8 cellular contexts compared by ENCODE assay signal in the genomic region with DNA sequence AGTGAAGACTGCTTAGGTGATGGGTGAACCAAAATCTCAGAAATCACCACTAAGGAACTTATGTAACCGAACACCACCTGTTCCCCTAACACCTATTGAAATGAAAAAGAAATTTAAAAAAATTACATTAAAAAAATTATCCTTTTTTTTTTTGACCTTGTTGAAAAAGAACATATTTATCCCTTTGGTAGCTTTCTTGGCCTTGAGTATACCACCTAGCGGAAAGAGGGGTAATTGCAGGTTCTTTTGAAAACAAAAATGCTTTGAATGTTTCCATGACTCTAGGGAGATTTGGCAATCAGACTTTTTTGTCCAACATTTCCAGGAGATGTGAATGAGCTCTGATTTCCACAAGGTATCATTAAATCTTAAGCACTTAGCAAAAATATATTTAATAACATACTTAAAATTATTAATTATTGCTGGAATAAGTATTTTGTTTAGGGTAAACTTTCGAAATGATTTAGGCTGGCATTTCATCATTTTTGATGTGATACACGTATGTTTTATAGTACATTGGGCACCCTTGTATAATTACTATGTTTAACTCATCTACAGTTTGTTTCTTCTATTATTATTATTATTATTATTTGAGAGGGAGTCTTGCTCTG. TPM values are rescaled to one million over a fixed set of nuclear protein-coding genes. Genes with fewer than 3 reads are reported as not detected.
A peak's percentile ranks its signal among the peaks of the same experiment; 100 is the strongest.
DNase-seq lines count a peak whose midpoint lies in the region; ATAC-seq and TF ChIP-seq lines count a peak whose summit lies in the region.

No MANE protein-coding gene starts in this region.

- H3K27ac Mint-ChIP-seq in activated naive CD8-positive, alpha-beta T cell treated with anti-CD3 and anti-CD28 coated beads for 36 hours, result no peak overlapping the region

- DNase-seq in HCEC 1CT (peak; percentile 5), SKM-1 treated with dmso at 0.1 percent for 144 hours (lab: John Stamatoyannopoulos, UW; ENCODE audit: unreplicated experiment) (peak; percentile 72), stromal cell of bone marrow (ENCODE audit: low read depth) (peak; percentile 37)
- no peak for DNase-seq in activated naive CD8-positive, alpha-beta T cell treated with anti-CD3 and anti-CD28 coated beads for 36 hours

- H3K36me3 Mint-ChIP-seq in activated naive CD8-positive, alpha-beta T cell treated with anti-CD3 and anti-CD28 coated beads for 36 hours, result no peaks in the 10 kb centered on the region

- peaks cover 8 to 15% (median 11%) of the 10 kb centered on the region in 11 experiments for H3K9me3 ChIP-seq in BLaER1 treated with 17β-estradiol and CSF1 and Interleukin-3, amounts not matched to agents 10 nM and 100 nM (replicated peaks in 1 of 11)
- no peaks in the 10 kb centered on the region for H3K9me3 ChIP-seq in gastroesophageal sphincter

- 55 to 72% methylated on average over 4 of the region's 4 CpGs for WGBS in gastroesophageal sphincter (ENCODE audit: low coverage in 1 of 2), 2 donors

- no peak overlapping the region for H3K27ac ChIP-seq in BLaER1 treated with 17β-estradiol and CSF1 and Interleukin-3, amounts not matched to agents 10 nM and 100 nM
- H3K27ac ChIP-seq in gastroesophageal sphincter, result no peak overlapping the region

- TF ChIP-seq EP300 in gastroesophageal sphincter (IDR thresholded peaks at IDR 0.05), result no peak

- ATAC-seq in gastroesophageal sphincter (peak; percentile 48), HG03039 (IDR thresholded peaks at IDR 0.05; ENCODE audit: unreplicated experiment) (no peak), GM21360 (IDR thresholded peaks at IDR 0.05; ENCODE audit: unreplicated experiment) (no peak)

- peaks cover 7 to 18% (median 12%) of the 10 kb centered on the region in 10 experiments; a peak in 18 of 20 replicates for H3K4me1 ChIP-seq in BLaER1 treated with 17β-estradiol and CSF1 and Interleukin-3, amounts not matched to agents 10 nM and 100 nM
- H3K4me1 ChIP-seq in gastroesophageal sphincter, result no peaks in the 10 kb centered on the region

- no peaks in the 10 kb centered on the region for H3K9me3 Mint-ChIP-seq in activated naive CD8-positive, alpha-beta T cell treated with anti-CD3 and anti-CD28 coated beads for 36 hours

- H4K20me1 ChIP-seq in BLaER1 treated with 17β-estradiol and CSF1 and Interleukin-3, amounts not matched to agents 10 nM and 100 nM, result no peaks in the 10 kb centered on the region

- no peaks in the 10 kb centered on the region for H3K27me3 ChIP-seq in BLaER1 treated with 17β-estradiol and CSF1 and Interleukin-3, amounts not matched to agents 10 nM and 100 nM
- no peaks in the 10 kb centered on the region for H3K27me3 ChIP-seq in gastroesophageal sphincter

- peak; percentile 36 to 73 (median 66) for TF ChIP-seq CTCF in gastroesophageal sphincter (IDR thresholded peaks at IDR 0.05)

- no peak overlapping the region for H3K9ac ChIP-seq in BLaER1 treated with 17β-estradiol and CSF1 and Interleukin-3, amounts not matched to agents 10 nM and 100 nM

- peak overlapping the region in 8 of 11 experiments; percentile 20 to 61 (median 47); a peak in 9 of 22 replicates for H3K4me2 ChIP-seq in BLaER1 treated with 17β-estradiol and CSF1 and Interleukin-3, amounts not matched to agents 10 nM and 100 nM

- H3K4me1 Mint-ChIP-seq in activated naive CD8-positive, alpha-beta T cell treated with anti-CD3 and anti-CD28 coated beads for 36 hours, result peaks cover 6% of the 10 kb centered on the region

- H3K4me3 Mint-ChIP-seq in activated naive CD8-positive, alpha-beta T cell treated with anti-CD3 and anti-CD28 coated beads for 36 hours, result no peak overlapping the region

- TF ChIP-seq POLR2A in gastroesophageal sphincter (IDR thresholded peaks at IDR 0.05), result no peak

- no peaks in the 10 kb centered on the region for H3K36me3 ChIP-seq in BLaER1 treated with 17β-estradiol and CSF1 and Interleukin-3, amounts not matched to agents 10 nM and 100 nM
- no peaks in the 10 kb centered on the region for H3K36me3 ChIP-seq in gastroesophageal sphincter

- no peak overlapping the region for H3K4me3 ChIP-seq in BLaER1 treated with 17β-estradiol and CSF1 and Interleukin-3, amounts not matched to agents 10 nM and 100 nM
- no peak overlapping the region for H3K4me3 ChIP-seq in gastroesophageal sphincter

- no peaks in the 10 kb centered on the region for H3K27me3 Mint-ChIP-seq in activated naive CD8-positive, alpha-beta T cell treated with anti-CD3 and anti-CD28 coated beads for 36 hours

RNA-seq across cellular contexts. Expression of a gene that starts 47.0 kb away (rescaled TPM):
- total RNA-seq in gastroesophageal sphincter, result 10 to 100 TPM; 22.1 to 54.0 (median 42.7) TPM
- total RNA-seq in activated naive CD8-positive, alpha-beta T cell treated with anti-CD3 and anti-CD28 coated beads for 36 hours, result 10 to 100 TPM; 68.0 to 74.4 TPM
